15 cellular contexts compared by ENCODE assay signal in the genomic region with DNA sequence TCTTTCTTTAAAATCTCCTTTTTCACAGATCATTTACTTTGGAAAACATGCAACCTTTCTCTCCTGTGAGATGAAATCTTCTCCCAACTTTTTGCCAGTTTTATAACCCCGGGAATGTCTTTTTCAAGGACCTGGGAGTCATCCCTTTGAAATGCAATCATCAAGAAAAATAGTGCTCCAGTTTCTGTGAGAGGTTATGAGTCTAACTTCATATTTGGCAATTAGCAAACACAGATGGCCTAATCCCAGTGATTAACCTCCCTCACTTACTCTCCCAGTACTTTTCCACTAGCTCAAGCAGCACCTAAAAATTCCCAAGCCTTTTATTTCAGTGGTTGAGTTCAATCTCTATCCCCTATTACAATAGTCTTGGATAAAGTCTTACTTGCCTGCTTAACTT.
"Had no signal": no experiment of that assay in that cellular context is flagged by ENCODE, and none has a peak within 500 bp of the region (broad histone marks: within the 10 kb centered on the region; RNA-seq: fewer than 3 reads in every experiment).

No MANE protein-coding gene starts in this region.

- ATAC-seq: mucosa of descending colon; naive thymus-derived CD4-positive, alpha-beta T cell; stimulated activated naive B cell treated with anti-CD40 and anti-IgM and Interleukin-4, amounts not matched to agents 10 μg/mL and 1 μg/mL and 100 μg/mL, for 72 hours; upper lobe of right lung had no signal

- H3K4me1 ChIP-seq: upper lobe of right lung had no signal

- H3K36me3 ChIP-seq: neural progenitor cell, thoracic aorta, upper lobe of right lung had no signal

- H3K9ac ChIP-seq: neural progenitor cell had no signal

- H3K9me3 ChIP-seq: mucosa of descending colon, thoracic aorta, upper lobe of right lung had no signal

- DNase-seq: activated B cell treated with CpG ODN at 0.5 μM for 24 hours; activated CD4-positive, alpha-beta memory T cell treated with anti-CD3 and anti-CD28 coated beads, Interleukin-2, amount 10 ng/mL, durations not matched to agents 7 days and 5 days; activated CD4-positive, alpha-beta T cell treated with anti-CD3 and anti-CD28 coated beads for 48 hours; activated naive CD4-positive, alpha-beta T cell treated with anti-CD3 and anti-CD28 coated beads for 36 hours; activated T-cell treated with anti-CD3 and anti-CD28 coated beads, Interleukin-2, amount 50 U/mL, for 1 hour; anterior cingulate cortex; cerebellar nuclear complex; cortex of kidney; immature natural killer cell; mucosa of descending colon; naive thymus-derived CD4-positive, alpha-beta T cell; stimulated activated naive B cell treated with anti-CD40 and anti-IgM and Interleukin-4, amounts not matched to agents 10 μg/mL and 1 μg/mL and 100 μg/mL, for 72 hours; upper lobe of right lung had no signal

- H3K4me3 ChIP-seq: mucosa of descending colon, neural progenitor cell, thoracic aorta, upper lobe of right lung had no signal

- H2AFZ ChIP-seq: neural progenitor cell had no signal

- H3K27ac ChIP-seq: neural progenitor cell, thoracic aorta, upper lobe of right lung had no signal

- H3K4me2 ChIP-seq: neural progenitor cell had no signal

- H3K27me3 ChIP-seq: neural progenitor cell, upper lobe of right lung had no signal
